Comparison of ENCODE assay signal across 8 cellular contexts in genomic region chr5:163916376-163916775, GRCh38.
DNase-seq lines count a peak whose midpoint lies in the region; ATAC-seq and TF ChIP-seq lines count a peak whose summit lies in the region.

No MANE protein-coding gene starts in this region.

- H3K4me1 ChIP-seq in IMR-90 (ENCODE audit: control insufficient read depth, insufficient read depth, low read length) (peaks cover 8% of the 10 kb centered on the region), SJCRH30 (peaks cover 6% of the 10 kb centered on the region; the same call in 1 of the 2 replicates), stomach (no peaks in the 10 kb centered on the region)

- CTCF ChIA-PET in IMR-90 (lab: Yijun Ruan, JAX): no interaction called here

- H3K27ac ChIP-seq in IMR-90 (ENCODE audit: insufficient read depth, low read length) (peak overlapping the region; percentile 48; the same call in 1 of the 2 replicates), SJCRH30 (no peak overlapping the region), stomach (peak overlapping the region in 2 of 5 donors; percentile 65 to 75)

- DNase-seq in GM13976 (ENCODE audit: low spot score) (peak; percentile 7), IMR-90 (peak; percentile 8), fibroblast of mammary gland (ENCODE audit: low read depth) (peak; percentile 15), SJCRH30 (no peak), NCI-H2227 treated with DMSO at 0.1 percent for 48 hours (lab: John Stamatoyannopoulos, UW) (no peak), stomach (no peak), islet precursor cell (no peak)

- no peaks in the 10 kb centered on the region for H3K27me3 ChIP-seq in IMR-90 (ENCODE audit: control insufficient read depth, insufficient read depth, low read length)
- H3K27me3 ChIP-seq in SJCRH30: no peaks in the 10 kb centered on the region
- no peaks in the 10 kb centered on the region for H3K27me3 ChIP-seq in stomach

- TF ChIP-seq POLR2A in IMR-90 (IDR thresholded peaks at IDR 0.05; ENCODE audit: low read depth, low read length) (no peak), stomach (IDR thresholded peaks at IDR 0.05) (no peak)

- ATAC-seq in GM21529 (IDR thresholded peaks at IDR 0.05; ENCODE audit: unreplicated experiment) (peak; percentile 84), IMR-90 (ENCODE audit: low read depth) (no peak)

- no TSS peak for BruUV-seq in IMR-90 (replicated peaks; lab: Mats Ljungman, UMichigan)

- H2BK5ac ChIP-seq in IMR-90 (ENCODE audit: low read depth, low read length, poor library complexity, severe bottlenecking): no peak overlapping the region

- TF ChIP-seq CTCF in GM13976 (IDR thresholded peaks at IDR 0.05; ENCODE audit: borderline replicate concordance, control extremely low read depth, extremely low read depth, insufficient read depth, missing control alignments) (no peak), IMR-90 (conservative IDR thresholded peaks at IDR 0.05; ENCODE audit: low read depth, low read length) (no peak), fibroblast of mammary gland (conservative IDR thresholded peaks at IDR 0.05; ENCODE audit: control insufficient read depth, insufficient read depth, low read depth, low read length) (no peak), stomach (IDR thresholded peaks at IDR 0.05) (no peak)

- H4K91ac ChIP-seq in IMR-90 (ENCODE audit: insufficient read depth, low read depth, low read length): no peak overlapping the region; the same call in 1 of the 2 replicates

- dilution Hi-C loops in IMR-90 (cut with HindIII; ENCODE audit: low sequenced_read_pairs, unreplicated experiment): no loop called here

- no peak for TF ChIP-seq RAD21 in IMR-90 (IDR thresholded peaks at IDR 0.05; ENCODE audit: low read length)

- no peak for TF ChIP-seq EP300 in stomach (IDR thresholded peaks at IDR 0.05)

- peak overlapping the region; percentile 53; the same call in 1 of the 2 replicates for H3K4ac ChIP-seq in IMR-90 (ENCODE audit: low read depth, low read length)

- peak overlapping the region; percentile 26; the same call in 2 of the 3 replicates for H2BK15ac ChIP-seq in IMR-90 (ENCODE audit: low read depth, low read length)

- H2BK120ac ChIP-seq in IMR-90 (ENCODE audit: low read depth, low read length): peak overlapping the region; percentile 62; the same call in 1 of the 2 replicates

- H3K9me1 ChIP-seq in IMR-90 (ENCODE audit: insufficient read depth, low read length): no peaks in the 10 kb centered on the region

- WGBS in IMR-90 (ENCODE audit: extremely low coverage in 2 of 2, insufficient read length in 1 of 2), 2 experiments: no CpG with 5 or more reads among the region's 2 CpGs
- 75 to 80% (median 79%) methylated on average over 2 of the region's 2 CpGs for WGBS in stomach, 5 donors

- peak overlapping the region; percentile 42 for H3K18ac ChIP-seq in IMR-90 (ENCODE audit: low read depth, low read length)

- H3K9me3 ChIP-seq in IMR-90 (ENCODE audit: control insufficient read depth, insufficient read depth, low read length) (peaks cover 5% of the 10 kb centered on the region; the same call in 1 of the 2 replicates), SJCRH30 (replicated peaks) (no peaks in the 10 kb centered on the region), stomach (peaks cover 0 to 7% (median 3%) of the 10 kb centered on the region in 4 donors)

- H4K8ac ChIP-seq in IMR-90 (ENCODE audit: low read depth in 2 of 2, low read length in 2 of 2): peak overlapping the region; percentile 22 to 62; a peak in 3 of 4 replicates

- no peaks in the 10 kb centered on the region for H3K79me1 ChIP-seq in IMR-90 (ENCODE audit: low read depth in 1 of 2, low read length in 2 of 2)

- no peak overlapping the region for H2AK5ac ChIP-seq in IMR-90 (ENCODE audit: low read depth, low read length)

- H2AK9ac ChIP-seq in IMR-90 (replicated peaks; ENCODE audit: low read depth, low read length, poor library complexity): no peak overlapping the region

- no peak overlapping the region for H3K4me3 ChIP-seq in IMR-90 (ENCODE audit: insufficient read depth, low read depth, low read length)
- no peak overlapping the region for H3K4me3 ChIP-seq in fibroblast of mammary gland (ENCODE audit: control insufficient read depth, low read depth, low read length)
- H3K4me3 ChIP-seq in SJCRH30: no peak overlapping the region
- no peak overlapping the region for H3K4me3 ChIP-seq in stomach

- H3K56ac ChIP-seq in IMR-90 (ENCODE audit: extremely low read depth, insufficient read depth, low read length): no peak overlapping the region

- intact Hi-C loops in IMR-90 (cut with micrococcal nuclease): no loop called here
- intact Hi-C loops in stomach (cut with DNase I; ENCODE audit: low total_unique reads): no loop called here

- H3K9ac ChIP-seq in IMR-90 (ENCODE audit: low read depth, low read length): no peak overlapping the region; the same call in 1 of the 2 replicates

- peak overlapping the region; percentile 28; the same call in 1 of the 2 replicates for H3K23ac ChIP-seq in IMR-90 (ENCODE audit: low read depth, low read length)

- peak overlapping the region; percentile 66 for H4K5ac ChIP-seq in IMR-90 (ENCODE audit: low read depth, low read length)

- H3K36me3 ChIP-seq in IMR-90 (ENCODE audit: control insufficient read depth, insufficient read depth, low read length) (no peaks in the 10 kb centered on the region), SJCRH30 (no peaks in the 10 kb centered on the region), stomach (no peaks in the 10 kb centered on the region)

- peak overlapping the region; percentile 17; the same call in 1 of the 2 replicates for H2BK20ac ChIP-seq in IMR-90 (ENCODE audit: low read depth, low read length)

- POLR2A ChIA-PET in IMR-90 (lab: Charles Lee; ENCODE audit: unreplicated experiment): no interaction called here

- H2AFZ ChIP-seq in IMR-90 (replicated peaks; ENCODE audit: low read length, poor library complexity): peak overlapping the region; percentile 68

- peak overlapping the region; percentile 64 for H3K14ac ChIP-seq in IMR-90 (replicated peaks; ENCODE audit: low read depth, low read length)

- H3K4me2 ChIP-seq in IMR-90 (ENCODE audit: low read depth, low read length): no peak overlapping the region

- in situ Hi-C loops in GM13976 (cut with MboI; ENCODE audit: low sequenced_read_pairs, unreplicated experiment): no loop called here
- in situ Hi-C loops in IMR-90 (cut with MboI; ENCODE audit: low sequenced_read_pairs): no loop called here

- H4K20me1 ChIP-seq in IMR-90 (ENCODE audit: insufficient read depth, low read length): no peaks in the 10 kb centered on the region

TF ChIP-seq in IMR-90, 13 proteins besides CTCF, POLR2A, EP300 and RAD21:
- TF ChIP-seq SMC3 (IDR thresholded peaks at IDR 0.05; ENCODE audit: low read depth, low read length) (no peak), RFX5 (IDR thresholded peaks at IDR 0.05; ENCODE audit: low read depth, low read length) (no peak), BHLHE40 (IDR thresholded peaks at IDR 0.05; ENCODE audit: low read depth, low read length) (no peak), CEBPB (IDR thresholded peaks at IDR 0.05; ENCODE audit: low read depth, low read length) (no peak), NFE2L2 (IDR thresholded peaks at IDR 0.05; ENCODE audit: low read depth, low read length) (no peak), CHD1 (IDR thresholded peaks at IDR 0.05; ENCODE audit: low read depth, low read length) (no peak), USF2 (IDR thresholded peaks at IDR 0.05; ENCODE audit: low read depth, low read length) (no peak), MAFK (IDR thresholded peaks at IDR 0.05; ENCODE audit: low read depth, low read length) (no peak), RCOR1 (IDR thresholded peaks at IDR 0.05; ENCODE audit: insufficient replicate concordance, low read length) (no peak), ELK1 (IDR thresholded peaks at IDR 0.05; ENCODE audit: borderline replicate concordance, low read depth, low read length) (no peak), MAZ (IDR thresholded peaks at IDR 0.05; ENCODE audit: borderline replicate concordance, low read depth, low read length) (no peak), FOS (IDR thresholded peaks at IDR 0.05; ENCODE audit: low read depth, low read length) (no peak), MXI1 (IDR thresholded peaks at IDR 0.05; ENCODE audit: borderline replicate concordance, low read depth, low read length) (no peak)

Comparison
In these comparisons a context has a peak if more than half of its experiments do, and no peak if none do; other contexts are left out.
1. DNase-seq: peak in GM13976 (single experiment), IMR-90 (single experiment) and fibroblast of mammary gland (single experiment); none in SJCRH30 (0 of 2), NCI-H2227 treated with DMSO at 0.1 percent for 48 hours (single experiment), stomach (single experiment) and islet precursor cell (single experiment).